In genomic region chr12:106136263-106136662, GRCh38 we compare ENCODE assay signal across 8 cellular contexts. TPM values are rescaled to one million over a fixed set of nuclear protein-coding genes. Genes with fewer than 3 reads are reported as not detected.
A peak's percentile ranks its signal among the peaks of the same experiment; 100 is the strongest.
DNase-seq lines count a peak whose midpoint lies in the region; ATAC-seq and TF ChIP-seq lines count a peak whose summit lies in the region.

No MANE protein-coding gene starts in this region.

- H4K20me1 ChIP-seq in Loucy (ENCODE audit: insufficient read depth, low read length, poor library complexity, severe bottlenecking): no peaks in the 10 kb centered on the region

- H3K79me2 ChIP-seq in Loucy (ENCODE audit: insufficient read depth, low read length): no peaks in the 10 kb centered on the region

- H3K27ac ChIP-seq in RWPE2 (ENCODE audit: poor library complexity, severe bottlenecking) (peak overlapping the region; percentile 79), subcutaneous abdominal adipose tissue (ENCODE audit: low read depth, low read length) (peak overlapping the region; percentile 98)

- H3F3A ChIP-seq in Loucy (ENCODE audit: low read depth): no peaks in the 10 kb centered on the region

- H3K27me3 ChIP-seq in Loucy (ENCODE audit: insufficient read depth, low read length, poor library complexity, severe bottlenecking) (no peaks in the 10 kb centered on the region), RWPE2 (ENCODE audit: insufficient read depth, poor library complexity, severe bottlenecking) (no peaks in the 10 kb centered on the region), subcutaneous abdominal adipose tissue (ENCODE audit: control insufficient read depth in 5 of 5, insufficient read depth in 4 of 5, low read length in 5 of 5) (peaks cover 0 to 9% (median 0%) of the 10 kb centered on the region in 5 donors)

- no peaks in the 10 kb centered on the region for H3K36me3 ChIP-seq in Loucy (ENCODE audit: insufficient read depth, low read length)
- no peaks in the 10 kb centered on the region; the same call in 1 of the 2 replicates for H3K36me3 ChIP-seq in RWPE2 (ENCODE audit: low read depth)
- no peaks in the 10 kb centered on the region for H3K36me3 ChIP-seq in subcutaneous abdominal adipose tissue (ENCODE audit: control insufficient read depth in 5 of 5, insufficient read depth in 5 of 5, low read length in 5 of 5)

- TF ChIP-seq CTCF in Loucy (conservative IDR thresholded peaks at IDR 0.05; ENCODE audit: low read length): peak; percentile 88
- TF ChIP-seq CTCF in RWPE2 (IDR thresholded peaks at IDR 0.05; ENCODE audit: poor library complexity, severe bottlenecking): peak; percentile 93

- peak overlapping the region; percentile 14 for H3K4me2 ChIP-seq in Loucy (ENCODE audit: low read depth, low read length, poor library complexity, severe bottlenecking)

- ATAC-seq in RWPE2 (ENCODE audit: low read depth) (peak; percentile 26), HG03442 (IDR thresholded peaks at IDR 0.05; ENCODE audit: unreplicated experiment) (no peak)

- no peak overlapping the region for H3K9ac ChIP-seq in Loucy (ENCODE audit: low read depth, low read length, poor library complexity, severe bottlenecking)
- peak overlapping the region; percentile 56 to 85 (median 65) for H3K9ac ChIP-seq in subcutaneous abdominal adipose tissue (ENCODE audit: low read length in 5 of 5)

- H3K4me3 ChIP-seq in Loucy (ENCODE audit: low read length, poor library complexity, severe bottlenecking) (no peak overlapping the region), RWPE2 (ENCODE audit: severe bottlenecking) (peak overlapping the region; percentile 8), subcutaneous abdominal adipose tissue (ENCODE audit: low read depth in 1 of 5, low read length in 5 of 5) (peak overlapping the region; percentile 78 to 97 (median 85))

- no peaks in the 10 kb centered on the region for H3K4me1 ChIP-seq in Loucy (ENCODE audit: insufficient read depth, low read length, poor library complexity, severe bottlenecking)
- H3K4me1 ChIP-seq in RWPE2 (ENCODE audit: insufficient read depth, poor library complexity, severe bottlenecking): peaks cover 42% of the 10 kb centered on the region
- peaks cover 15 to 89% (median 83%) of the 10 kb centered on the region in 5 donors for H3K4me1 ChIP-seq in subcutaneous abdominal adipose tissue (ENCODE audit: control insufficient read depth in 5 of 5, insufficient read depth in 5 of 5, low read length in 5 of 5)

- H2AFZ ChIP-seq in Loucy (ENCODE audit: low read length): peak overlapping the region; percentile 50; the same call in 1 of the 2 replicates

- DNase-seq in Daoy (ENCODE audit: low read depth): peak; percentile 91
- DNase-seq in RWPE2 (ENCODE audit: low spot score): peak; percentile 77
- DNase-seq in activated gamma-delta T cell treated with Interleukin-2 at 50 U/mL for 16 hours: peak; percentile 78
- DNase-seq in germinal center (ENCODE audit: low spot score): peak; percentile 55
- DNase-seq in non-pigmented ciliary epithelial cell (ENCODE audit: low read depth): peak; percentile 63

- H3K9me3 ChIP-seq in Loucy (ENCODE audit: insufficient read depth, low read depth, low read length): no peaks in the 10 kb centered on the region
- H3K9me3 ChIP-seq in RWPE2 (ENCODE audit: severe bottlenecking): no peaks in the 10 kb centered on the region
- H3K9me3 ChIP-seq in subcutaneous abdominal adipose tissue (ENCODE audit: control insufficient read depth in 5 of 5, low read length in 5 of 5): no peaks in the 10 kb centered on the region

- H3K9me2 ChIP-seq in Loucy (replicated peaks; ENCODE audit: low read depth, low read length): no peaks in the 10 kb centered on the region

RNA-seq across cellular contexts. Expression of gene NUAK1, which starts 2.5 kb away (rescaled TPM):
- total RNA-seq in Daoy (2014; rRNA removed; shearing (Covaris generic)): 30.1 and 31.3 TPM in 2 replicates
